In the genomic region with DNA sequence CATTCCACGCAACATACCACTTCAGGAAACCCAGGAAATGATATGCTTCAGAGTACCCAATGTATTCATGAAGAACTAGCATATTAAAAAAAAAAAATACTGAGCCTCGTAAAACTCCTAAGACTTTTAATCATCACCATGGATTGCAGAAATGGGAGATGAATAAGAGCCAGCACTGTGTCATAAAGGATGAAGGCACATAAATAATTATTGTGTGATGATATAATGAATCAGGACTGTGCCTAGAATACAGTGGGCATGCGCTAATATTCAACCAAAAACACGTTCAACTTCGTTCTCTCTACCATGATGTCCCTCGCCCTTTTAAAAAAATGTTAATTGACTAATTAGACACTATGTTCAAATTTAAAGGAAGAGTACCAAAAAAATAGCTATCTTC, we compare ENCODE assay signal across 20 cellular contexts.
DNase-seq lines count a peak whose midpoint lies in the region; ATAC-seq and TF ChIP-seq lines count a peak whose summit lies in the region.
"Had no signal": no experiment of that assay in that cellular context is flagged by ENCODE, and none has a peak within 500 bp of the region (broad histone marks: within the 10 kb centered on the region; RNA-seq: fewer than 3 reads in every experiment).

No MANE protein-coding gene starts in this region.

- no peaks in the 10 kb centered on the region for H3K27me3 ChIP-seq in SK-N-SH (ENCODE audit: insufficient read depth)
- no peaks in the 10 kb centered on the region for H3K27me3 ChIP-seq in tibial nerve
- H3K27me3 ChIP-seq in ovary, result no peaks in the 10 kb centered on the region

- no peak overlapping the region for H3K9ac ChIP-seq in SK-N-SH

- H3K36me3 ChIP-seq in SK-N-SH (replicated peaks in 1 of 2; ENCODE audit: control insufficient read depth in 1 of 2, insufficient read depth in 2 of 2, low read length in 1 of 2), result peaks cover 0 to 12% of the 10 kb centered on the region in 2 experiments
- H3K36me3 ChIP-seq in tibial nerve, result no peaks in the 10 kb centered on the region
- H3K36me3 ChIP-seq in ovary, result no peaks in the 10 kb centered on the region

- H3K79me2 ChIP-seq in SK-N-SH (ENCODE audit: insufficient read depth), result peaks cover 15% of the 10 kb centered on the region; the same call in 1 of the 2 replicates

- CTCF ChIA-PET in SK-N-SH (lab: Yijun Ruan, JAX), result no interaction called here

- peak overlapping the region; percentile 50; the same call in 1 of the 2 replicates for H2AFZ ChIP-seq in SK-N-SH (ENCODE audit: low read depth)

- H4K20me1 ChIP-seq in SK-N-SH (ENCODE audit: insufficient read depth), result no peaks in the 10 kb centered on the region

- POLR2A ChIA-PET in SK-N-SH (lab: Yijun Ruan, JAX), result no interaction called here

- peaks cover 7 to 8% of the 10 kb centered on the region in 2 experiments; a peak in 3 of 4 replicates for H3K4me1 ChIP-seq in SK-N-SH (ENCODE audit: control insufficient read depth in 1 of 2, insufficient read depth in 2 of 2, low read depth in 1 of 2, low read length in 1 of 2)
- peaks cover 0 to 26% (median 0%) of the 10 kb centered on the region in 4 donors for H3K4me1 ChIP-seq in tibial nerve
- H3K4me1 ChIP-seq in ovary (ENCODE audit: insufficient read depth), result peaks cover 4% of the 10 kb centered on the region

- ATAC-seq in SK-N-SH treated with all-trans-retinoic acid at 6 μM for 48 hours, result no peak
- ATAC-seq: mucosa of descending colon, WTC11 had no signal

- peak overlapping the region; percentile 8; the same call in 1 of the 2 replicates for H3K4me2 ChIP-seq in SK-N-SH
- H3K4me2 ChIP-seq: smooth muscle cell had no signal

- DNase-seq in SK-N-SH (no peak), RKO (ENCODE audit: low spot score) (peak; percentile 64), fibroblast of peridontal ligament (ENCODE audit: extremely low read depth) (peak; percentile 48), tibial nerve (ENCODE audit: low spot score in 2 of 2) (no peak), SK-N-DZ (ENCODE audit: low spot score) (no peak), ovary (no peak)
- no peak for DNase-seq in activated CD4-positive, alpha-beta T cell treated with anti-CD3 and anti-CD28 coated beads, Interleukin-2, amount 50 U/mL, for 4 hours
- DNase-seq: activated CD4-positive, alpha-beta memory T cell treated with anti-CD3 and anti-CD28 coated beads for 36 hours; activated effector memory CD4-positive, alpha-beta T cell treated with anti-CD3 and anti-CD28 coated beads, Interleukin-2, amount 50 U/mL, for 16 hours; endodermal cell; mucosa of descending colon; NCI-H2171; NCI-H524; stimulated activated CD4-positive, alpha-beta T cell treated with anti-CD3 and anti-CD28 coated beads, Interleukin-2, amount 100 ng/mL, for 48 hours; stimulated activated naive CD4-positive, alpha-beta T cell had no signal

- no peak for TF ChIP-seq RAD21 in SK-N-SH (IDR thresholded peaks at IDR 0.05; ENCODE audit: low read length)

- no peak for TF ChIP-seq CTCF in SK-N-SH (IDR thresholded peaks at IDR 0.05)
- no peak for TF ChIP-seq CTCF in tibial nerve (IDR thresholded peaks at IDR 0.05)
- TF ChIP-seq CTCF in ovary (IDR thresholded peaks at IDR 0.05), result no peak

- intact Hi-C loops in ovary (cut with DNase I), result no loop called here

- TF ChIP-seq POLR2A in tibial nerve (IDR thresholded peaks at IDR 0.05) (no peak), ovary (IDR thresholded peaks at IDR 0.05) (no peak)

- H3K4me3 ChIP-seq in SK-N-SH (ENCODE audit: low read depth in 2 of 2, low read length in 1 of 2) (0 out of 4 replicates have a peak overlapping the region, but pooled peaks of 1 of the 2 experiments have one; percentile 40), tibial nerve (peak overlapping the region in 2 of 4 donors; percentile 26 to 28), ovary (no peak overlapping the region)
- H3K4me3 ChIP-seq: coronary artery, mucosa of descending colon, smooth muscle cell had no signal

- no peak overlapping the region for H3K27ac ChIP-seq in SK-N-SH (ENCODE audit: low read depth in 2 of 2, low read length in 1 of 2)
- H3K27ac ChIP-seq in tibial nerve, result peak overlapping the region in 3 of 4 donors; percentile 32 to 78 (median 78)
- no peak overlapping the region for H3K27ac ChIP-seq in ovary
- H3K27ac ChIP-seq: 22Rv1, coronary artery had no signal

- TF ChIP-seq EP300 in SK-N-SH (IDR thresholded peaks at IDR 0.05; ENCODE audit: borderline replicate concordance in 1 of 2, low read depth in 1 of 2, low read length in 1 of 2), result no peak
- TF ChIP-seq EP300 in tibial nerve (IDR thresholded peaks at IDR 0.05), result no peak
- TF ChIP-seq EP300 in ovary (IDR thresholded peaks at IDR 0.05), result no peak

- 92% methylated on average over 6 of the region's 6 CpGs for WGBS in SK-N-SH (ENCODE audit: low lambda C conversion rate)
- WGBS in tibial nerve, 2 donors, result 58 to 66% methylated on average over 6 of the region's 6 CpGs
- WGBS in ovary, 3 donors, result 92 to 94% (median 93%) methylated on average over 6 of the region's 6 CpGs

- no peaks in the 10 kb centered on the region for H3K9me2 ChIP-seq in SK-N-SH

- no peaks in the 10 kb centered on the region for H3F3A ChIP-seq in SK-N-SH (replicated peaks; ENCODE audit: insufficient read depth)

- H3K9me3 ChIP-seq in SK-N-SH, result no peaks in the 10 kb centered on the region
- no peaks in the 10 kb centered on the region for H3K9me3 ChIP-seq in tibial nerve
- H3K9me3 ChIP-seq in ovary, result no peaks in the 10 kb centered on the region
- H3K9me3 ChIP-seq: mucosa of descending colon had no signal

TF ChIP-seq in SK-N-SH, 30 proteins besides CTCF, POLR2A, EP300 and RAD21 (continues in another document):
- TF ChIP-seq GATA2 (CRISPR knock-in tag; IDR thresholded peaks at IDR 0.05) (no peak), YY1 (IDR thresholded peaks at IDR 0.05; ENCODE audit: low read depth) (no peak), FOXM1 (IDR thresholded peaks at IDR 0.05; ENCODE audit: low read depth) (no peak)
- TF ChIP-seq, protein P1, sequence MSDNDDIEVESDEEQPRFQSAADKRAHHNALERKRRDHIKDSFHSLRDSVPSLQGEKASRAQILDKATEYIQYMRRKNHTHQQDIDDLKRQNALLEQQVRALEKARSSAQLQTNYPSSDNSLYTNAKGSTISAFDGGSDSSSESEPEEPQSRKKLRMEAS (IDR thresholded peaks at IDR 0.05; ENCODE audit: low read depth), result no peak
- TF ChIP-seq, protein P2, sequence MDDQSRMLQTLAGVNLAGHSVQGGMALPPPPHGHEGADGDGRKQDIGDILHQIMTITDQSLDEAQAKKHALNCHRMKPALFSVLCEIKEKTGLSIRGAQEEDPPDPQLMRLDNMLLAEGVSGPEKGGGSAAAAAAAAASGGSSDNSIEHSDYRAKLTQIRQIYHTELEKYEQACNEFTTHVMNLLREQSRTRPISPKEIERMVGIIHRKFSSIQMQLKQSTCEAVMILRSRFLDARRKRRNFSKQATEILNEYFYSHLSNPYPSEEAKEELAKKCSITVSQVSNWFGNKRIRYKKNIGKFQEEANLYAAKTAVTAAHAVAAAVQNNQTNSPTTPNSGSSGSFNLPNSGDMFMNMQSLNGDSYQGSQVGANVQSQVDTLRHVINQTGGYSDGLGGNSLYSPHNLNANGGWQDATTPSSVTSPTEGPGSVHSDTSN (IDR thresholded peaks at IDR 0.05), result peak; percentile 20; the same call in 1 of the 2 replicates

TF ChIP-seq in SK-N-SH treated with all-trans-retinoic acid at 6 μM for 48 hours, 23 proteins besides CTCF, POLR2A, EP300 and RAD21:
- TF ChIP-seq ZC3H10 (CRISPR knock-in tag; IDR thresholded peaks at IDR 0.05), result no peak
- TF ChIP-seq, protein P3, sequence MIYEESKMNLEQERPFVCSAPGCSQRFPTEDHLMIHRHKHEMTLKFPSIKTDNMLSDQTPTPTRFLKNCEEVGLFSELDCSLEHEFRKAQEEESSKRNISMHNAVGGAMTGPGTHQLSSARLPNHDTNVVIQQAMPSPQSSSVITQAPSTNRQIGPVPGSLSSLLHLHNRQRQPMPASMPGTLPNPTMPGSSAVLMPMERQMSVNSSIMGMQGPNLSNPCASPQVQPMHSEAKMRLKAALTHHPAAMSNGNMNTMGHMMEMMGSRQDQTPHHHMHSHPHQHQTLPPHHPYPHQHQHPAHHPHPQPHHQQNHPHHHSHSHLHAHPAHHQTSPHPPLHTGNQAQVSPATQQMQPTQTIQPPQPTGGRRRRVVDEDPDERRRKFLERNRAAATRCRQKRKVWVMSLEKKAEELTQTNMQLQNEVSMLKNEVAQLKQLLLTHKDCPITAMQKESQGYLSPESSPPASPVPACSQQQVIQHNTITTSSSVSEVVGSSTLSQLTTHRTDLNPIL (CRISPR knock-in tag; IDR thresholded peaks at IDR 0.05; ENCODE audit: low read depth), result no peak

Comparison
In these comparisons a context has a peak if more than half of its experiments do, and no peak if none do; other contexts are left out.
1. DNase-seq: peak in RKO (single experiment) and fibroblast of peridontal ligament (single experiment); none in SK-N-SH (single experiment), tibial nerve (0 of 2), activated CD4-positive, alpha-beta T cell treated with anti-CD3 and anti-CD28 coated beads, Interleukin-2, amount 50 U/mL, for 4 hours (0 of 2), SK-N-DZ (single experiment) and ovary (0 of 5).
2. H3K27ac ChIP-seq: peak in tibial nerve (3 of 4); none in SK-N-SH (0 of 2) and ovary (0 of 2).